18 cellular contexts compared by ENCODE assay signal in the genomic region with DNA sequence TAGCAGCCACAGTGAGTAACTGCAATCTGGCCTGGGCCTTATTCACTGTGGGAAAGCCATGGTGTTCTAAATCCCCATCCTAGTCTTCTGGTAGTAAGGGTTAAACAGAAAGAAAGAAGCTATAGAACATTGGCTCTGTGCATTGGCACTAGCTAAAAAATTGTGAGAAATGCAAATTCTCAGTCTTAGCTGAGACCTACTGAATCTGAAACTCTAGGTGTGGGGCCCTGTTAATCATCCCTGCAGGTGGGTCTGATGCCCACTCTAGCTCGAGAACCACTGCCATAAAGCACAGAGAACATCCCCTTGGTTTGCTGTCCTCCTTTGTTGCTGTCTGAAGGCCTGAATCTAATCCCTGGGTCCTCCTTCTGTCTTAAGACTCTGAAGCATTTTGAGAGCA. TPM values are rescaled to one million over a fixed set of nuclear protein-coding genes. Genes with fewer than 3 reads are reported as not detected.
DNase-seq lines count a peak whose midpoint lies in the region; ATAC-seq and TF ChIP-seq lines count a peak whose summit lies in the region.
"Had no signal": no experiment of that assay in that cellular context is flagged by ENCODE, and none has a peak within 500 bp of the region (broad histone marks: within the 10 kb centered on the region; RNA-seq: fewer than 3 reads in every experiment).

No MANE protein-coding gene starts in this region.

- H2AFZ ChIP-seq in OCI-LY3 (ENCODE audit: low read depth, low read length) (no peak overlapping the region), neural progenitor cell (replicated peaks) (no peak overlapping the region)

- H3K4me1 ChIP-seq in OCI-LY3 (ENCODE audit: low read length): peaks cover 15% of the 10 kb centered on the region
- H3K4me1 ChIP-seq in neural progenitor cell: peaks cover 66% of the 10 kb centered on the region
- H3K4me1 ChIP-seq in naive thymus-derived CD4-positive, alpha-beta T cell (ENCODE audit: control insufficient read depth in 2 of 2, insufficient read depth in 2 of 2, low read length in 2 of 2): no peaks in the 10 kb centered on the region

- peaks cover 38% of the 10 kb centered on the region for H3K4me1 Mint-ChIP-seq in neural progenitor cell
- no peaks in the 10 kb centered on the region for H3K4me1 Mint-ChIP-seq in naive thymus-derived CD4-positive, alpha-beta T cell

- no peak for DNase-seq in neural progenitor cell (ENCODE audit: low spot score)
- DNase-seq in naive thymus-derived CD4-positive, alpha-beta T cell: no peak
- DNase-seq in SW 1271 (lab: John Stamatoyannopoulos, UW): no peak
- DNase-seq: C1 segment of cervical spinal cord, DND-41, HCEC 1CT, IMR-90, Kasumi-1, MM.1S, NCI-H1092 treated with DMSO at 0.1 percent for 48 hours, NCI-H2081 treated with DMSO at 0.1 percent for 48 hours, NCI-H510A treated with DMSO at 0.1 percent for 48 hours, Right ventricle myocardium superior had no signal

- H3K27ac ChIP-seq in OCI-LY3 (ENCODE audit: low read length) (no peak overlapping the region), neural progenitor cell (no peak overlapping the region)
- H3K27ac ChIP-seq in naive thymus-derived CD4-positive, alpha-beta T cell (ENCODE audit: low read depth, low read length): no peak overlapping the region

- H3K36me3 ChIP-seq in OCI-LY3 (replicated peaks; ENCODE audit: low read depth, low read length) (no peaks in the 10 kb centered on the region), neural progenitor cell (no peaks in the 10 kb centered on the region)
- H3K36me3 ChIP-seq in naive thymus-derived CD4-positive, alpha-beta T cell (ENCODE audit: control insufficient read depth in 2 of 3, insufficient read depth in 3 of 3, low read length in 3 of 3): no peaks in the 10 kb centered on the region

- no peak overlapping the region for H3K4me3 Mint-ChIP-seq in neural progenitor cell
- H3K4me3 Mint-ChIP-seq in naive thymus-derived CD4-positive, alpha-beta T cell: no peak overlapping the region

- no peak overlapping the region for H3K27ac Mint-ChIP-seq in neural progenitor cell
- H3K27ac Mint-ChIP-seq in naive thymus-derived CD4-positive, alpha-beta T cell: no peak overlapping the region

- H3F3A ChIP-seq in neural progenitor cell (ENCODE audit: low read depth): peaks cover 39% of the 10 kb centered on the region

- no peaks in the 10 kb centered on the region for H3K27me3 ChIP-seq in OCI-LY3 (ENCODE audit: low read depth, low read length)
- H3K27me3 ChIP-seq in neural progenitor cell: no peaks in the 10 kb centered on the region
- H3K27me3 ChIP-seq in naive thymus-derived CD4-positive, alpha-beta T cell (ENCODE audit: control insufficient read depth in 2 of 2, insufficient read depth in 2 of 2, low read length in 2 of 2): no peaks in the 10 kb centered on the region

- peaks cover 26% of the 10 kb centered on the region for H3K27me3 Mint-ChIP-seq in neural progenitor cell (ENCODE audit: insufficient read depth, low read depth)
- peaks cover 0 to 18% (median 10%) of the 10 kb centered on the region in 5 donors for H3K27me3 Mint-ChIP-seq in naive thymus-derived CD4-positive, alpha-beta T cell

- intact Hi-C loops in naive thymus-derived CD4-positive, alpha-beta T cell (cut with micrococcal nuclease): no loop called here

- H3K4me2 ChIP-seq in OCI-LY3 (ENCODE audit: low read length): 0 out of 2 replicates have a peak overlapping the region, but pooled peaks have one; percentile 5
- peak overlapping the region; percentile 4 for H3K4me2 ChIP-seq in neural progenitor cell

- POLR2A ChIA-PET in naive thymus-derived CD4-positive, alpha-beta T cell (lab: Charles Lee): no interaction called here

- CTCF ChIA-PET in naive thymus-derived CD4-positive, alpha-beta T cell (lab: Charles Lee): no interaction called here

- H3K9me3 ChIP-seq in OCI-LY3 (ENCODE audit: insufficient read depth, low read length) (no peaks in the 10 kb centered on the region), neural progenitor cell (ENCODE audit: low read depth) (no peaks in the 10 kb centered on the region)
- H3K9me3 ChIP-seq in naive thymus-derived CD4-positive, alpha-beta T cell (ENCODE audit: control insufficient read depth in 2 of 3, low read length in 3 of 3): no peaks in the 10 kb centered on the region

- no peak overlapping the region for H3K9ac ChIP-seq in OCI-LY3 (ENCODE audit: low read length)
- H3K9ac ChIP-seq in neural progenitor cell: no peak overlapping the region

- peaks cover 3% of the 10 kb centered on the region for H3K36me3 Mint-ChIP-seq in neural progenitor cell
- no peaks in the 10 kb centered on the region for H3K36me3 Mint-ChIP-seq in naive thymus-derived CD4-positive, alpha-beta T cell

- TF ChIP-seq CTCF in OCI-LY3 (IDR thresholded peaks at IDR 0.05; ENCODE audit: low read depth, low read length) (no peak), neural progenitor cell (IDR thresholded peaks at IDR 0.05) (no peak)

- no peaks in the 10 kb centered on the region for H4K20me1 ChIP-seq in OCI-LY3 (ENCODE audit: insufficient read depth, low read length)
- no peaks in the 10 kb centered on the region for H4K20me1 ChIP-seq in neural progenitor cell (ENCODE audit: low read depth)

- no peaks in the 10 kb centered on the region for H3K9me3 Mint-ChIP-seq in neural progenitor cell
- peaks cover 0 to 2% (median 0%) of the 10 kb centered on the region in 11 donors for H3K9me3 Mint-ChIP-seq in naive thymus-derived CD4-positive, alpha-beta T cell

- peak; percentile 97 for ATAC-seq in GM18867 (IDR thresholded peaks at IDR 0.05; ENCODE audit: unreplicated experiment)
- peak; percentile 75 for ATAC-seq in HG02798 (IDR thresholded peaks at IDR 0.05; ENCODE audit: poor library complexity, unreplicated experiment)
- no peak for ATAC-seq in naive thymus-derived CD4-positive, alpha-beta T cell
- no peak for ATAC-seq in HG02840 (IDR thresholded peaks at IDR 0.05; ENCODE audit: low FRiP score, unreplicated experiment)
- ATAC-seq: SK-N-SH treated with all-trans-retinoic acid at 6 μM for 48 hours had no signal

- H3K4me3 ChIP-seq in OCI-LY3 (ENCODE audit: low read length): no peak overlapping the region
- H3K4me3 ChIP-seq in neural progenitor cell: no peak overlapping the region
- H3K4me3 ChIP-seq in naive thymus-derived CD4-positive, alpha-beta T cell (ENCODE audit: low read length): no peak overlapping the region

- H3K79me2 ChIP-seq in OCI-LY3 (ENCODE audit: low read length) (no peaks in the 10 kb centered on the region), neural progenitor cell (ENCODE audit: low read depth) (no peaks in the 10 kb centered on the region)

RNA-seq across cellular contexts. Expression of a gene that starts 59.3 kb away (rescaled TPM):
- total RNA-seq in neural progenitor cell (ENCODE audit: low replicate concordance): 18.3 and 21.5 TPM in 2 replicates
- total RNA-seq in naive thymus-derived CD4-positive, alpha-beta T cell: under 1 TPM in 2 of 5 experiments, not detected in 3; 0.07 to 0.71 TPM
- not detected for polyA plus RNA-seq in naive thymus-derived CD4-positive, alpha-beta T cell

Comparison
In these comparisons a context has a peak if more than half of its experiments do, and no peak if none do; other contexts are left out.
1. ATAC-seq: peak in GM18867 (single experiment) and HG02798 (single experiment); none in naive thymus-derived CD4-positive, alpha-beta T cell (single experiment) and HG02840 (single experiment).
2. RNA of a gene that starts 59.3 kb away (total RNA-seq): 18.3 to 21.5 TPM in neural progenitor cell; 0.07 to 0.71 TPM in naive thymus-derived CD4-positive, alpha-beta T cell; every median in the first group is over 10 times any median in the second.